Comparison of ENCODE assay signal across 1 cellular context in genomic region chr2:63790913-63791312, GRCh38.
TF ChIP-seq lines count a peak whose summit lies in the region.

No MANE protein-coding gene starts in this region.

TF ChIP-seq in SK-N-SH, 30 proteins besides CTCF, POLR2A, EP300 and RAD21:
- 0 out of 2 replicates have a peak, but pooled peaks have one; percentile 52 for TF ChIP-seq YY1 (IDR thresholded peaks at IDR 0.05; ENCODE audit: low read depth)
- peak; percentile 90 for TF ChIP-seq POLR2AphosphoS5 (IDR thresholded peaks at IDR 0.05; ENCODE audit: low read depth, low read length)
- no peak for TF ChIP-seq TAF1 (IDR thresholded peaks at IDR 0.05; ENCODE audit: borderline replicate concordance, low read depth, low read length)
- TF ChIP-seq, protein P1, sequence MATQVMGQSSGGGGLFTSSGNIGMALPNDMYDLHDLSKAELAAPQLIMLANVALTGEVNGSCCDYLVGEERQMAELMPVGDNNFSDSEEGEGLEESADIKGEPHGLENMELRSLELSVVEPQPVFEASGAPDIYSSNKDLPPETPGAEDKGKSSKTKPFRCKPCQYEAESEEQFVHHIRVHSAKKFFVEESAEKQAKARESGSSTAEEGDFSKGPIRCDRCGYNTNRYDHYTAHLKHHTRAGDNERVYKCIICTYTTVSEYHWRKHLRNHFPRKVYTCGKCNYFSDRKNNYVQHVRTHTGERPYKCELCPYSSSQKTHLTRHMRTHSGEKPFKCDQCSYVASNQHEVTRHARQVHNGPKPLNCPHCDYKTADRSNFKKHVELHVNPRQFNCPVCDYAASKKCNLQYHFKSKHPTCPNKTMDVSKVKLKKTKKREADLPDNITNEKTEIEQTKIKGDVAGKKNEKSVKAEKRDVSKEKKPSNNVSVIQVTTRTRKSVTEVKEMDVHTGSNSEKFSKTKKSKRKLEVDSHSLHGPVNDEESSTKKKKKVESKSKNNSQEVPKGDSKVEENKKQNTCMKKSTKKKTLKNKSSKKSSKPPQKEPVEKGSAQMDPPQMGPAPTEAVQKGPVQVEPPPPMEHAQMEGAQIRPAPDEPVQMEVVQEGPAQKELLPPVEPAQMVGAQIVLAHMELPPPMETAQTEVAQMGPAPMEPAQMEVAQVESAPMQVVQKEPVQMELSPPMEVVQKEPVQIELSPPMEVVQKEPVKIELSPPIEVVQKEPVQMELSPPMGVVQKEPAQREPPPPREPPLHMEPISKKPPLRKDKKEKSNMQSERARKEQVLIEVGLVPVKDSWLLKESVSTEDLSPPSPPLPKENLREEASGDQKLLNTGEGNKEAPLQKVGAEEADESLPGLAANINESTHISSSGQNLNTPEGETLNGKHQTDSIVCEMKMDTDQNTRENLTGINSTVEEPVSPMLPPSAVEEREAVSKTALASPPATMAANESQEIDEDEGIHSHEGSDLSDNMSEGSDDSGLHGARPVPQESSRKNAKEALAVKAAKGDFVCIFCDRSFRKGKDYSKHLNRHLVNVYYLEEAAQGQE (IDR thresholded peaks at IDR 0.05; ENCODE audit: low read depth, low read length): no peak
- TF ChIP-seq, protein P2, sequence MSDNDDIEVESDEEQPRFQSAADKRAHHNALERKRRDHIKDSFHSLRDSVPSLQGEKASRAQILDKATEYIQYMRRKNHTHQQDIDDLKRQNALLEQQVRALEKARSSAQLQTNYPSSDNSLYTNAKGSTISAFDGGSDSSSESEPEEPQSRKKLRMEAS (IDR thresholded peaks at IDR 0.05; ENCODE audit: low read depth): peak; percentile 51; the same call in 1 of the 2 replicates
- no peak for TF ChIP-seq EZH2phosphoT487 (IDR thresholded peaks at IDR 0.05; ENCODE audit: borderline replicate concordance, low read depth)
- peak; percentile 99 for TF ChIP-seq TCF12 (IDR thresholded peaks at IDR 0.05)
- peak; percentile 76 for TF ChIP-seq NFIC (IDR thresholded peaks at IDR 0.05; ENCODE audit: borderline replicate concordance)
- no peak for TF ChIP-seq SMC3 (IDR thresholded peaks at IDR 0.05; ENCODE audit: low read depth, low read length)
- no peak for TF ChIP-seq GATA2 (CRISPR knock-in tag; IDR thresholded peaks at IDR 0.05)
- TF ChIP-seq FOXM1 (IDR thresholded peaks at IDR 0.05; ENCODE audit: low read depth): 0 out of 2 replicates have a peak, but pooled peaks have one; percentile 49
- TF ChIP-seq, protein P3, sequence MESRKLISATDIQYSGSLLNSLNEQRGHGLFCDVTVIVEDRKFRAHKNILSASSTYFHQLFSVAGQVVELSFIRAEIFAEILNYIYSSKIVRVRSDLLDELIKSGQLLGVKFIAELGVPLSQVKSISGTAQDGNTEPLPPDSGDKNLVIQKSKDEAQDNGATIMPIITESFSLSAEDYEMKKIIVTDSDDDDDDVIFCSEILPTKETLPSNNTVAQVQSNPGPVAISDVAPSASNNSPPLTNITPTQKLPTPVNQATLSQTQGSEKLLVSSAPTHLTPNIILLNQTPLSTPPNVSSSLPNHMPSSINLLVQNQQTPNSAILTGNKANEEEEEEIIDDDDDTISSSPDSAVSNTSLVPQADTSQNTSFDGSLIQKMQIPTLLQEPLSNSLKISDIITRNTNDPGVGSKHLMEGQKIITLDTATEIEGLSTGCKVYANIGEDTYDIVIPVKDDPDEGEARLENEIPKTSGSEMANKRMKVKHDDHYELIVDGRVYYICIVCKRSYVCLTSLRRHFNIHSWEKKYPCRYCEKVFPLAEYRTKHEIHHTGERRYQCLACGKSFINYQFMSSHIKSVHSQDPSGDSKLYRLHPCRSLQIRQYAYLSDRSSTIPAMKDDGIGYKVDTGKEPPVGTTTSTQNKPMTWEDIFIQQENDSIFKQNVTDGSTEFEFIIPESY (IDR thresholded peaks at IDR 0.05; ENCODE audit: borderline replicate concordance, low read depth): peak; percentile 63; the same call in 1 of the 2 replicates
- peak; percentile 97 for TF ChIP-seq FOSL2 (IDR thresholded peaks at IDR 0.05; ENCODE audit: borderline replicate concordance, low read depth)
- no peak for TF ChIP-seq MXI1 (IDR thresholded peaks at IDR 0.05; ENCODE audit: low read depth, low read length)
- peak; percentile 80 for TF ChIP-seq TEAD4 (IDR thresholded peaks at IDR 0.05; ENCODE audit: borderline replicate concordance, insufficient read depth)
- peak; percentile 94 for TF ChIP-seq JUND (IDR thresholded peaks at IDR 0.05)
- TF ChIP-seq, protein P4, sequence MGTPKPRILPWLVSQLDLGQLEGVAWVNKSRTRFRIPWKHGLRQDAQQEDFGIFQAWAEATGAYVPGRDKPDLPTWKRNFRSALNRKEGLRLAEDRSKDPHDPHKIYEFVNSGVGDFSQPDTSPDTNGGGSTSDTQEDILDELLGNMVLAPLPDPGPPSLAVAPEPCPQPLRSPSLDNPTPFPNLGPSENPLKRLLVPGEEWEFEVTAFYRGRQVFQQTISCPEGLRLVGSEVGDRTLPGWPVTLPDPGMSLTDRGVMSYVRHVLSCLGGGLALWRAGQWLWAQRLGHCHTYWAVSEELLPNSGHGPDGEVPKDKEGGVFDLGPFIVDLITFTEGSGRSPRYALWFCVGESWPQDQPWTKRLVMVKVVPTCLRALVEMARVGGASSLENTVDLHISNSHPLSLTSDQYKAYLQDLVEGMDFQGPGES (IDR thresholded peaks at IDR 0.05; ENCODE audit: low read depth, low read length): no peak
- TF ChIP-seq, protein P5, sequence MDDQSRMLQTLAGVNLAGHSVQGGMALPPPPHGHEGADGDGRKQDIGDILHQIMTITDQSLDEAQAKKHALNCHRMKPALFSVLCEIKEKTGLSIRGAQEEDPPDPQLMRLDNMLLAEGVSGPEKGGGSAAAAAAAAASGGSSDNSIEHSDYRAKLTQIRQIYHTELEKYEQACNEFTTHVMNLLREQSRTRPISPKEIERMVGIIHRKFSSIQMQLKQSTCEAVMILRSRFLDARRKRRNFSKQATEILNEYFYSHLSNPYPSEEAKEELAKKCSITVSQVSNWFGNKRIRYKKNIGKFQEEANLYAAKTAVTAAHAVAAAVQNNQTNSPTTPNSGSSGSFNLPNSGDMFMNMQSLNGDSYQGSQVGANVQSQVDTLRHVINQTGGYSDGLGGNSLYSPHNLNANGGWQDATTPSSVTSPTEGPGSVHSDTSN (IDR thresholded peaks at IDR 0.05): peak; percentile 90
- no peak for TF ChIP-seq RFX5 (IDR thresholded peaks at IDR 0.05; ENCODE audit: low read length)
- TF ChIP-seq RXRA (IDR thresholded peaks at IDR 0.05; ENCODE audit: borderline replicate concordance, low read depth): peak; percentile 61; the same call in 1 of the 2 replicates
- TF ChIP-seq ELF1 (IDR thresholded peaks at IDR 0.05): no peak
- TF ChIP-seq GABPA (IDR thresholded peaks at IDR 0.05; ENCODE audit: low read depth): no peak
- peak; percentile 55; the same call in 1 of the 2 replicates for TF ChIP-seq MEF2A (IDR thresholded peaks at IDR 0.05; ENCODE audit: borderline replicate concordance, low read depth)
- TF ChIP-seq NRF1 (IDR thresholded peaks at IDR 0.05; ENCODE audit: low read depth, low read length): no peak
- TF ChIP-seq RCOR1 (IDR thresholded peaks at IDR 0.05; ENCODE audit: low read length): no peak
- TF ChIP-seq, protein P6, sequence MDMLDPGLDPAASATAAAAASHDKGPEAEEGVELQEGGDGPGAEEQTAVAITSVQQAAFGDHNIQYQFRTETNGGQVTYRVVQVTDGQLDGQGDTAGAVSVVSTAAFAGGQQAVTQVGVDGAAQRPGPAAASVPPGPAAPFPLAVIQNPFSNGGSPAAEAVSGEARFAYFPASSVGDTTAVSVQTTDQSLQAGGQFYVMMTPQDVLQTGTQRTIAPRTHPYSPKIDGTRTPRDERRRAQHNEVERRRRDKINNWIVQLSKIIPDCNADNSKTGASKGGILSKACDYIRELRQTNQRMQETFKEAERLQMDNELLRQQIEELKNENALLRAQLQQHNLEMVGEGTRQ (IDR thresholded peaks at IDR 0.05; ENCODE audit: borderline replicate concordance, low read depth, low read length): no peak
- no peak for TF ChIP-seq FOXJ3 (CRISPR knock-in tag; IDR thresholded peaks at IDR 0.05)
